16 cellular contexts compared by ENCODE assay signal in genomic region chr2:85906748-85907147, GRCh38. TPM values are rescaled to one million over a fixed set of nuclear protein-coding genes. Genes with fewer than 3 reads are reported as not detected.
A peak's percentile ranks its signal among the peaks of the same experiment; 100 is the strongest.
DNase-seq lines count a peak whose midpoint lies in the region; TF ChIP-seq lines count a peak whose summit lies in the region.
"Had no signal": no experiment of that assay in that cellular context is flagged by ENCODE, and none has a peak within 500 bp of the region (broad histone marks: within the 10 kb centered on the region; RNA-seq: fewer than 3 reads in every experiment).

No MANE protein-coding gene starts in this region.

- peaks cover 5% of the 10 kb centered on the region for H3K36me3 Mint-ChIP-seq in MCF 10A (ENCODE audit: insufficient read depth, unreplicated experiment)
- no peaks in the 10 kb centered on the region for H3K36me3 Mint-ChIP-seq in dendritic cell treated with granulocyte-macrophage colony-stimulating factor and Interleukin-4, amounts not matched to agents 40 ng/mL and 50 ng/mL, for 4 days (ENCODE audit: low read depth)
- H3K36me3 Mint-ChIP-seq: CD4-positive, CD25-positive, alpha-beta regulatory T cell had no signal

- peak overlapping the region; percentile 12 for H2AK5ac ChIP-seq in neuronal stem cell (ENCODE audit: low read depth, low read length)

- TF ChIP-seq CTCF in MCF 10A (IDR thresholded peaks at IDR 0.05; ENCODE audit: unreplicated experiment) (no peak), breast epithelium (IDR thresholded peaks at IDR 0.05) (no peak), uterus (IDR thresholded peaks at IDR 0.05) (no peak), GM10248 (IDR thresholded peaks at IDR 0.05; ENCODE audit: control extremely low read depth, extremely low read depth, low read depth, missing control alignments) (no peak)

- H3K36me3 ChIP-seq in breast epithelium (no peaks in the 10 kb centered on the region), neuronal stem cell (replicated peaks in 1 of 2; ENCODE audit: control insufficient read depth in 2 of 2, insufficient read depth in 2 of 2, low read length in 2 of 2) (no peaks in the 10 kb centered on the region), uterus (no peaks in the 10 kb centered on the region)
- H3K36me3 ChIP-seq: BLaER1 treated with 17β-estradiol and CSF1 and Interleukin-3, amounts not matched to agents 10 nM and 100 nM had no signal

- no peaks in the 10 kb centered on the region for H3K27me3 Mint-ChIP-seq in MCF 10A (ENCODE audit: insufficient read depth, unreplicated experiment)
- no peaks in the 10 kb centered on the region for H3K27me3 Mint-ChIP-seq in dendritic cell treated with granulocyte-macrophage colony-stimulating factor and Interleukin-4, amounts not matched to agents 40 ng/mL and 50 ng/mL, for 4 days
- H3K27me3 Mint-ChIP-seq: CD4-positive, CD25-positive, alpha-beta regulatory T cell had no signal

- no peak overlapping the region for H2BK5ac ChIP-seq in neuronal stem cell (ENCODE audit: low read length)

- H3K9me3 Mint-ChIP-seq in MCF 10A (ENCODE audit: unreplicated experiment): no peaks in the 10 kb centered on the region
- no peaks in the 10 kb centered on the region for H3K9me3 Mint-ChIP-seq in dendritic cell treated with granulocyte-macrophage colony-stimulating factor and Interleukin-4, amounts not matched to agents 40 ng/mL and 50 ng/mL, for 4 days
- H3K9me3 Mint-ChIP-seq: CD4-positive, CD25-positive, alpha-beta regulatory T cell; HFFc6 had no signal

- H3K27ac ChIP-seq in breast epithelium (peak overlapping the region in 1 of 2 donors; percentile 30), neuronal stem cell (replicated peaks; ENCODE audit: low read length) (no peak overlapping the region), uterus (peak overlapping the region; percentile 8 to 83)
- H3K27ac ChIP-seq: BLaER1 treated with 17β-estradiol and CSF1 and Interleukin-3, amounts not matched to agents 10 nM and 100 nM had no signal

- TF ChIP-seq POLR2A in breast epithelium (IDR thresholded peaks at IDR 0.05) (no peak), uterus (IDR thresholded peaks at IDR 0.05) (no peak)

- H2BK15ac ChIP-seq in neuronal stem cell (ENCODE audit: low read length): no peak overlapping the region

- H2AFZ ChIP-seq in neuronal stem cell (ENCODE audit: low read length): no peak overlapping the region

- H3K18ac ChIP-seq in neuronal stem cell (ENCODE audit: low read length): no peak overlapping the region

- H3K4me3 ChIP-seq in breast epithelium (no peak overlapping the region), neuronal stem cell (ENCODE audit: low read length in 2 of 2) (no peak overlapping the region), uterus (no peak overlapping the region)
- H3K4me3 ChIP-seq: BLaER1 treated with 17β-estradiol and CSF1 and Interleukin-3, amounts not matched to agents 10 nM and 100 nM had no signal

- intact Hi-C loops in MCF 10A (cut with micrococcal nuclease) (no loop called here), breast epithelium (cut with DNase I; ENCODE audit: low total_unique reads) (no loop called here), uterus (cut with DNase I; ENCODE audit: low total_unique reads) (loop anchor here (10.0 kb wide), 1 partner anchor 168 kb away; no protein-coding TSS in a partner anchor)
- intact Hi-C loops in dendritic cell treated with granulocyte-macrophage colony-stimulating factor and Interleukin-4, amounts not matched to agents 40 ng/mL and 50 ng/mL, for 4 days (cut with micrococcal nuclease): no loop called here

- H3K27me3 ChIP-seq in breast epithelium (no peaks in the 10 kb centered on the region), neuronal stem cell (ENCODE audit: control insufficient read depth in 3 of 3, insufficient read depth in 3 of 3, low read depth in 1 of 3, low read length in 3 of 3) (peaks cover 0 to 10% (median 0%) of the 10 kb centered on the region in 3 experiments), uterus (no peaks in the 10 kb centered on the region)
- H3K27me3 ChIP-seq: BLaER1 treated with 17β-estradiol and CSF1 and Interleukin-3, amounts not matched to agents 10 nM and 100 nM had no signal

- H3K4me1 ChIP-seq in breast epithelium (no peaks in the 10 kb centered on the region), neuronal stem cell (ENCODE audit: control insufficient read depth in 2 of 2, insufficient read depth in 1 of 2, low read depth in 1 of 2, low read length in 2 of 2) (peaks cover 0 to 11% of the 10 kb centered on the region in 2 donors), uterus (peaks cover 6 to 10% of the 10 kb centered on the region in 2 donors)

- WGBS in neuronal stem cell (ENCODE audit: extremely low coverage in 2 of 2, insufficient read length in 2 of 2, insufficient replicate concordance in 1 of 2), 2 donors: no CpG with 5 or more reads among the region's 3 CpGs

- no peaks in the 10 kb centered on the region for H3K79me1 ChIP-seq in neuronal stem cell (ENCODE audit: low read depth, low read length)

- DNase-seq in MCF 10A (ENCODE audit: unreplicated experiment) (no peak), breast epithelium (ENCODE audit: low spot score in 2 of 2) (no peak), neuronal stem cell (ENCODE audit: low spot score) (no peak), uterus (no peak), GM10248 (ENCODE audit: extremely low spot score) (no peak), nucleus accumbens (lab: John Stamatoyannopoulos, UW) (no peak)
- DNase-seq in stimulated activated CD4-positive, alpha-beta T cell treated with anti-CD3 and anti-CD28 coated beads, Interleukin-2, amount 100 ng/mL, for 24 hours: no peak
- DNase-seq: 8988T; AML-193; Calu3; CD4-positive, CD25-positive, alpha-beta regulatory T cell; DMS 273 treated with DMSO at 0.1 percent for 48 hours; HCEC 1CT; HFFc6 had no signal

- CTCF ChIA-PET in MCF 10A (lab: Yijun Ruan, JAX) (interaction anchor here (0.6 kb wide), 1 partner anchor 148 kb away, joined by 3 read pairs; no protein-coding TSS in a partner anchor), GM10248 (lab: Yijun Ruan, JAX) (no interaction called here)

- H3K4me2 ChIP-seq in neuronal stem cell (ENCODE audit: insufficient read depth, low read length, poor library complexity, severe bottlenecking): no peak overlapping the region

- H3K9ac ChIP-seq in neuronal stem cell (ENCODE audit: low read depth, low read length, poor library complexity): no peak overlapping the region
- H3K9ac ChIP-seq: BLaER1 treated with 17β-estradiol and CSF1 and Interleukin-3, amounts not matched to agents 10 nM and 100 nM had no signal

- H3K14ac ChIP-seq in neuronal stem cell (ENCODE audit: low read length): no peak overlapping the region

- no peak overlapping the region for H2BK12ac ChIP-seq in neuronal stem cell (ENCODE audit: low read length)

- BruUV-seq in MCF 10A (replicated peaks; lab: Mats Ljungman, UMichigan): no TSS peak

- H3K4me1 Mint-ChIP-seq in MCF 10A (ENCODE audit: insufficient read depth, unreplicated experiment): peaks cover 38% of the 10 kb centered on the region
- H3K4me1 Mint-ChIP-seq in dendritic cell treated with granulocyte-macrophage colony-stimulating factor and Interleukin-4, amounts not matched to agents 40 ng/mL and 50 ng/mL, for 4 days (ENCODE audit: low read depth): peaks cover 34% of the 10 kb centered on the region

- no peak overlapping the region for H4K8ac ChIP-seq in neuronal stem cell (ENCODE audit: low read depth, low read length)

- H3K23ac ChIP-seq in neuronal stem cell (ENCODE audit: low read depth, low read length, poor library complexity): no peak overlapping the region

- H3K9me3 ChIP-seq in breast epithelium: no peaks in the 10 kb centered on the region
- no peaks in the 10 kb centered on the region for H3K9me3 ChIP-seq in neuronal stem cell (replicated peaks in 1 of 2; ENCODE audit: control insufficient read depth in 2 of 2, insufficient read depth in 1 of 2, low read depth in 1 of 2, low read length in 2 of 2)
- H3K9me3 ChIP-seq in uterus: no peaks in the 10 kb centered on the region
- H3K9me3 ChIP-seq: BLaER1 treated with 17β-estradiol and CSF1 and Interleukin-3, amounts not matched to agents 10 nM and 100 nM had no signal

- H2BK120ac ChIP-seq in neuronal stem cell (ENCODE audit: low read depth, low read length): no peak overlapping the region

- no peak overlapping the region for H3K4ac ChIP-seq in neuronal stem cell (ENCODE audit: low read length)

- H4K91ac ChIP-seq in neuronal stem cell (ENCODE audit: low read depth, low read length, poor library complexity): no peak overlapping the region

- H3K27ac Mint-ChIP-seq in MCF 10A (ENCODE audit: low read depth, unreplicated experiment): peak overlapping the region; percentile 87
- peak overlapping the region; percentile 51 for H3K27ac Mint-ChIP-seq in dendritic cell treated with granulocyte-macrophage colony-stimulating factor and Interleukin-4, amounts not matched to agents 40 ng/mL and 50 ng/mL, for 4 days
- H3K27ac Mint-ChIP-seq: HFFc6 had no signal

- H3K4me3 Mint-ChIP-seq in MCF 10A (ENCODE audit: unreplicated experiment): no peak overlapping the region
- no peak overlapping the region for H3K4me3 Mint-ChIP-seq in dendritic cell treated with granulocyte-macrophage colony-stimulating factor and Interleukin-4, amounts not matched to agents 40 ng/mL and 50 ng/mL, for 4 days
- H3K4me3 Mint-ChIP-seq: CD4-positive, CD25-positive, alpha-beta regulatory T cell; HFFc6 had no signal

- POLR2A ChIA-PET in MCF 10A (lab: Yijun Ruan, JAX) (no interaction called here), GM10248 (lab: Yijun Ruan, JAX) (no interaction called here)

RNA-seq across cellular contexts. Expression of gene ST3GAL5, which starts 18.0 kb away (rescaled TPM):
- total RNA-seq in MCF 10A (2022) (1.2 and 2.3 TPM in 2 replicates), breast epithelium (10 to 100 TPM; 20.8 to 52.5 (median 29.5) TPM), uterus (10 to 100 TPM; 12.3 to 52.9 (median 32.9) TPM)
- polyA plus RNA-seq in neuronal stem cell (2013, experiment 1 of 2): 5.0 TPM
- polyA plus RNA-seq in neuronal stem cell (2013, experiment 2 of 2): 5.3 TPM
